28 cellular contexts compared by ENCODE assay signal in the genomic region with DNA sequence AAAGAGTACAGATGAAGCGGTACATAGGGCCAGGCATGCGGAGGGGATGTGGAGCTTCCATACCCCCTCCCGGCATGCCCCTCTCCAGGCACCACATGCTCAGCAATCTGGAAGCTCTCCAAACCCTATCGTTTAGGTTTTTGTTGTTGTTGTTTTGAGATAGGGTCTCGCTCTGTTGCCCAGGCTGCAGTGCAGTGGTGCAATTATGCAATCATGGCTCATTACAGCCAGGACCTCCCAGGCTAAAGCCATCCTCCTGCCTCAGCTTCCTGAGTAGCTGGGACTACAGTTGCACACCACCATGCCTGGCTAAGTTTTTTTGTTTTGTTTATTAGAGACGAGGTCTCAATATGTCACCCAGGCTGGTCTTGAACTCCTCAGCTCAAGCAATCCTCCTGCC.
"Had no signal": no experiment of that assay in that cellular context is flagged by ENCODE, and none has a peak within 500 bp of the region (broad histone marks: within the 10 kb centered on the region; RNA-seq: fewer than 3 reads in every experiment).

No MANE protein-coding gene starts in this region.

- H3K27ac ChIP-seq: stomach, suprapubic skin, testis, thoracic aorta, thyroid gland, tibial artery, tibial nerve, transverse colon, upper lobe of right lung, uterus, vagina had no signal

- H3K4me1 Mint-ChIP-seq: stimulated activated memory B cell treated with anti-CD40 and anti-IgM and Interleukin-4, amounts not matched to agents 10 μg/mL and 1 μg/mL and 100 μg/mL, for 72 hours; stimulated activated naive CD8-positive, alpha-beta T cell treated with anti-CD3 and anti-CD28 coated beads, Interleukin-15, amount 100 ng/mL, for 72 hours had no signal

- DNase-seq: stimulated activated CD4-positive, alpha-beta T cell treated with anti-CD3 and anti-CD28 coated beads, Interleukin-2, amount 100 ng/mL, for 48 hours; stimulated activated CD4-positive, alpha-beta T cell treated with anti-CD3 and anti-CD28 coated beads, Interleukin-4, amount 100 ng/mL, for 1 hour; stimulated activated CD4-positive, alpha-beta T cell treated with anti-CD3 and anti-CD28 coated beads, Interleukin-4, amount 100 ng/mL, for 24 hours; stimulated activated CD4-positive, alpha-beta T cell treated with anti-CD3 and anti-CD28 coated beads, Interleukin-4, amount 100 ng/mL, for 4 hours; stimulated activated CD8-positive, alpha-beta memory T cell treated with anti-CD3 and anti-CD28 coated beads, Interleukin-4, amount 100 ng/mL, for 48 hours; stimulated activated naive B cell treated with anti-CD40 and anti-IgM and Interleukin-4, amounts not matched to agents 10 μg/mL and 1 μg/mL and 100 μg/mL, for 72 hours; stimulated activated naive CD4-positive, alpha-beta T cell; stimulated activated naive CD4-positive, alpha-beta T cell treated with Interleukin-2 at 50 U/mL for 16 hours; stimulated activated naive CD8-positive, alpha-beta T cell treated with anti-CD3 and anti-CD28 coated beads, Interleukin-15, amount 100 ng/mL, for 72 hours; stimulated activated naive CD8-positive, alpha-beta T cell treated with anti-CD3 and anti-CD28 coated beads, Interleukin-15, Interleukin-2, amounts not matched to agents 100 U/mL and 50 U/mL, for 24 hours; stomach; substantia nigra; testis; thyroid gland; tibial artery; transverse colon; trophoblast cell; upper lobe of right lung; uterus had no signal

- H3K36me3 Mint-ChIP-seq: stimulated activated effector memory CD8-positive, alpha-beta T cell treated with anti-CD3 and anti-CD28 coated beads, Interleukin-12 subunit alpha, Interleukin-12 subunit beta, amount 100 ng/mL, for 72 hours had no signal

- H3K4me3 Mint-ChIP-seq: stimulated activated effector memory CD8-positive, alpha-beta T cell treated with anti-CD3 and anti-CD28 coated beads, Interleukin-12 subunit alpha, Interleukin-12 subunit beta, amount 100 ng/mL, for 72 hours; stimulated activated memory B cell treated with anti-CD40 and anti-IgM and Interleukin-4, amounts not matched to agents 10 μg/mL and 1 μg/mL and 100 μg/mL, for 72 hours; stimulated activated naive B cell treated with anti-CD40 and anti-IgM and Interleukin-4, amounts not matched to agents 10 μg/mL and 1 μg/mL and 100 μg/mL, for 72 hours; stimulated activated naive CD8-positive, alpha-beta T cell treated with anti-CD3 and anti-CD28 coated beads, Interleukin-15, amount 100 ng/mL, for 72 hours; stimulated activated naive CD8-positive, alpha-beta T cell treated with anti-CD3 and anti-CD28 coated beads, Interleukin-15, Interleukin-2, amounts not matched to agents 100 ng/mL and 50 ng/mL, for 24 hours; type B pancreatic cell had no signal

- H3K4me1 ChIP-seq: stomach, suprapubic skin, testis, thyroid gland, tibial artery, tibial nerve, transverse colon, upper lobe of right lung, uterus, vagina had no signal

- H3K36me3 ChIP-seq: stomach, suprapubic skin, thoracic aorta, thyroid gland, transverse colon, upper lobe of right lung, uterus, vagina had no signal

- FAIRE-seq: urothelium cell line had no signal

- H3K9me3 Mint-ChIP-seq: stimulated activated effector memory CD8-positive, alpha-beta T cell treated with anti-CD3 and anti-CD28 coated beads, Interleukin-12 subunit alpha, Interleukin-12 subunit beta, amount 100 ng/mL, for 72 hours; stimulated activated memory B cell treated with anti-CD40 and anti-IgM and Interleukin-4, amounts not matched to agents 10 μg/mL and 1 μg/mL and 100 μg/mL, for 72 hours; stimulated activated naive B cell treated with anti-CD40 and anti-IgM and Interleukin-4, amounts not matched to agents 10 μg/mL and 1 μg/mL and 100 μg/mL, for 72 hours; stimulated activated naive CD8-positive, alpha-beta T cell treated with anti-CD3 and anti-CD28 coated beads, Interleukin-15, Interleukin-2, amounts not matched to agents 100 ng/mL and 50 ng/mL, for 24 hours; type B pancreatic cell had no signal

- ATAC-seq: stimulated activated effector memory CD8-positive, alpha-beta T cell treated with anti-CD3 and anti-CD28 coated beads, Interleukin-12 subunit alpha, Interleukin-12 subunit beta, amount 100 ng/mL, for 72 hours; stimulated activated memory B cell treated with anti-CD40 and anti-IgM and Interleukin-4, amounts not matched to agents 10 μg/mL and 1 μg/mL and 100 μg/mL, for 72 hours; stimulated activated naive B cell treated with anti-CD40 and anti-IgM and Interleukin-4, amounts not matched to agents 10 μg/mL and 1 μg/mL and 100 μg/mL, for 72 hours; stimulated activated naive CD8-positive, alpha-beta T cell treated with anti-CD3 and anti-CD28 coated beads, Interleukin-15, amount 100 ng/mL, for 72 hours; stimulated activated naive CD8-positive, alpha-beta T cell treated with anti-CD3 and anti-CD28 coated beads, Interleukin-15, Interleukin-2, amounts not matched to agents 100 U/mL and 50 U/mL, for 24 hours; upper lobe of right lung had no signal

- H3K27me3 Mint-ChIP-seq: stimulated activated memory B cell treated with anti-CD40 and anti-IgM and Interleukin-4, amounts not matched to agents 10 μg/mL and 1 μg/mL and 100 μg/mL, for 72 hours; stimulated activated naive B cell treated with anti-CD40 and anti-IgM and Interleukin-4, amounts not matched to agents 10 μg/mL and 1 μg/mL and 100 μg/mL, for 72 hours; stimulated activated naive CD8-positive, alpha-beta T cell treated with anti-CD3 and anti-CD28 coated beads, Interleukin-15, amount 100 ng/mL, for 72 hours; stimulated activated naive CD8-positive, alpha-beta T cell treated with anti-CD3 and anti-CD28 coated beads, Interleukin-15, Interleukin-2, amounts not matched to agents 100 ng/mL and 50 ng/mL, for 24 hours; type B pancreatic cell had no signal

- H3K27me3 ChIP-seq: stomach, suprapubic skin, testis, thyroid gland, tibial artery, tibial nerve, transverse colon, upper lobe of right lung, uterus, vagina had no signal

- H3K9me3 ChIP-seq: stomach, suprapubic skin, testis, thoracic aorta, thyroid gland, tibial artery, tibial nerve, transverse colon, upper lobe of right lung, uterus, vagina had no signal

- H3K27ac Mint-ChIP-seq: stimulated activated effector memory CD8-positive, alpha-beta T cell treated with anti-CD3 and anti-CD28 coated beads, Interleukin-12 subunit alpha, Interleukin-12 subunit beta, amount 100 ng/mL, for 72 hours; stimulated activated memory B cell treated with anti-CD40 and anti-IgM and Interleukin-4, amounts not matched to agents 10 μg/mL and 1 μg/mL and 100 μg/mL, for 72 hours; stimulated activated naive B cell treated with anti-CD40 and anti-IgM and Interleukin-4, amounts not matched to agents 10 μg/mL and 1 μg/mL and 100 μg/mL, for 72 hours; stimulated activated naive CD8-positive, alpha-beta T cell treated with anti-CD3 and anti-CD28 coated beads, Interleukin-15, amount 100 ng/mL, for 72 hours; stimulated activated naive CD8-positive, alpha-beta T cell treated with anti-CD3 and anti-CD28 coated beads, Interleukin-15, Interleukin-2, amounts not matched to agents 100 ng/mL and 50 ng/mL, for 24 hours; type B pancreatic cell had no signal

- H3K4me3 ChIP-seq: stomach, suprapubic skin, testis, thoracic aorta, thyroid gland, tibial artery, tibial nerve, transverse colon, upper lobe of right lung, uterus, vagina had no signal
